19 cellular contexts compared by ENCODE assay signal in genomic region chr12:19158909-19159308, GRCh38. TPM values are rescaled to one million over a fixed set of nuclear protein-coding genes. Genes with fewer than 3 reads are reported as not detected.
DNase-seq lines count a peak whose midpoint lies in the region; TF ChIP-seq lines count a peak whose summit lies in the region.
"Had no signal": no experiment of that assay in that cellular context is flagged by ENCODE, and none has a peak within 500 bp of the region (broad histone marks: within the 10 kb centered on the region; RNA-seq: fewer than 3 reads in every experiment).

No MANE protein-coding gene starts in this region.

- H3K4me2 ChIP-seq in neural progenitor cell, result peak overlapping the region; percentile 1

- H3K4me1 ChIP-seq in neural progenitor cell, result peaks cover 14% of the 10 kb centered on the region
- H3K4me1 ChIP-seq: prostate gland, spleen had no signal

- peaks cover 9% of the 10 kb centered on the region for H3K36me3 ChIP-seq in neural progenitor cell
- H3K36me3 ChIP-seq: cardiac muscle cell, prostate gland, spleen had no signal

- intact Hi-C loops in posterior vena cava (cut with DNase I), result no loop called here

- peak overlapping the region; percentile 49 for H3K27ac ChIP-seq in neural progenitor cell
- H3K27ac ChIP-seq: cardiac muscle cell, prostate gland, spleen had no signal

- TF ChIP-seq CTCF in AG10803 (conservative IDR thresholded peaks at IDR 0.05; ENCODE audit: low read length), result no peak
- TF ChIP-seq CTCF in fibroblast of villous mesenchyme (IDR thresholded peaks at IDR 0.05; ENCODE audit: insufficient read depth, low read depth, low read length), result no peak
- no peak for TF ChIP-seq CTCF in neural progenitor cell (IDR thresholded peaks at IDR 0.05)

- H3K79me2 ChIP-seq in neural progenitor cell (ENCODE audit: low read depth), result peaks cover 96% of the 10 kb centered on the region

- H4K20me1 ChIP-seq in neural progenitor cell (ENCODE audit: low read depth), result peaks cover 19% of the 10 kb centered on the region

- H3K4me3 ChIP-seq in AG10803 (ENCODE audit: low read length), result no peak overlapping the region
- H3K4me3 ChIP-seq in fibroblast of villous mesenchyme (ENCODE audit: low read depth, low read length), result no peak overlapping the region
- no peak overlapping the region for H3K4me3 ChIP-seq in neural progenitor cell
- H3K4me3 ChIP-seq: cardiac muscle cell, prostate gland, spleen had no signal

- peaks cover 12% of the 10 kb centered on the region for H3K4me1 Mint-ChIP-seq in neural progenitor cell
- H3K4me1 Mint-ChIP-seq: naive thymus-derived CD4-positive, alpha-beta T cell had no signal

- no peak overlapping the region for H2AFZ ChIP-seq in neural progenitor cell (replicated peaks)

- H3K9ac ChIP-seq in neural progenitor cell, result no peak overlapping the region

- H3K36me3 Mint-ChIP-seq in neural progenitor cell, result peaks cover 38% of the 10 kb centered on the region
- H3K36me3 Mint-ChIP-seq: naive thymus-derived CD4-positive, alpha-beta T cell had no signal

- H3K9me3 Mint-ChIP-seq in neural progenitor cell, result peaks cover 2% of the 10 kb centered on the region

- no peaks in the 10 kb centered on the region for H3K9me3 ChIP-seq in neural progenitor cell (ENCODE audit: low read depth)
- H3K9me3 ChIP-seq: prostate gland, spleen had no signal

- no peak overlapping the region for H3K27ac Mint-ChIP-seq in neural progenitor cell
- H3K27ac Mint-ChIP-seq: naive thymus-derived CD4-positive, alpha-beta T cell had no signal

- no peaks in the 10 kb centered on the region for H3K27me3 ChIP-seq in neural progenitor cell
- H3K27me3 ChIP-seq: cardiac muscle cell, spleen had no signal

- H3F3A ChIP-seq in neural progenitor cell (ENCODE audit: low read depth), result no peaks in the 10 kb centered on the region

- DNase-seq in AG10803 (ENCODE audit: low read depth) (peak; percentile 81), RPMI7951 (ENCODE audit: low read depth) (peak; percentile 2), fibroblast of villous mesenchyme (ENCODE audit: low read depth) (peak; percentile 89), neural progenitor cell (ENCODE audit: low spot score) (no peak), SIG-M5 treated with dmso at 0.1 percent for 504 hours (lab: John Stamatoyannopoulos, UW; ENCODE audit: unreplicated experiment) (no peak), posterior vena cava (ENCODE audit: low spot score) (no peak)
- no peak for DNase-seq in activated naive CD4-positive, alpha-beta T cell treated with anti-CD3 and anti-CD28 coated beads, Interleukin-2, amount 50 U/mL, for 16 hours
- no peak for DNase-seq in activated T-cell treated with anti-CD3 and anti-CD28 coated beads, Interleukin-2, amount 50 U/mL, for 1 hour
- DNase-seq: activated CD4-positive, alpha-beta T cell treated with anti-CD3 and anti-CD28 coated beads for 1 hour; activated effector memory CD4-positive, alpha-beta T cell treated with Interleukin-2 at 50 U/mL for 16 hours; COR-L47; KG1; naive thymus-derived CD4-positive, alpha-beta T cell; NCI-H1092; NCI-H2029 treated with DMSO at 0.1 percent for 48 hours; NK-92 treated with Interleukin-12 subunit alpha and Interleukin-12 subunit beta, amount 100 ng/mL, for 24 hours; spleen had no signal

- H3K27me3 Mint-ChIP-seq in neural progenitor cell (ENCODE audit: insufficient read depth, low read depth), result peaks cover 2% of the 10 kb centered on the region

- H3K4me3 Mint-ChIP-seq in neural progenitor cell, result no peak overlapping the region
- H3K4me3 Mint-ChIP-seq: naive thymus-derived CD4-positive, alpha-beta T cell had no signal

RNA-seq across cellular contexts. Expression of gene PLEKHA5, which starts 29.4 kb away (rescaled TPM):
- 30.5 and 36.6 TPM in 2 replicates for total RNA-seq in RPMI7951 (2014; rRNA removed; shearing (Covaris generic))
- 31.6 and 37.1 TPM in 2 replicates for total RNA-seq in fibroblast of villous mesenchyme
- 52.7 and 86.7 TPM in 2 replicates for total RNA-seq in neural progenitor cell (ENCODE audit: low replicate concordance)
- 10 to 100 TPM; 22.5 to 27.4 TPM for total RNA-seq in posterior vena cava

Comparison
In these comparisons a context has a peak if more than half of its experiments do, and no peak if none do; other contexts are left out.
1. DNase-seq: peak in AG10803 (single experiment), RPMI7951 (single experiment) and fibroblast of villous mesenchyme (single experiment); none in neural progenitor cell (single experiment), SIG-M5 treated with dmso at 0.1 percent for 504 hours (single experiment), posterior vena cava (single experiment), activated naive CD4-positive, alpha-beta T cell treated with anti-CD3 and anti-CD28 coated beads, Interleukin-2, amount 50 U/mL, for 16 hours (single experiment) and activated T-cell treated with anti-CD3 and anti-CD28 coated beads, Interleukin-2, amount 50 U/mL, for 1 hour (single experiment).